Comparison of ENCODE assay signal across 11 cellular contexts in the genomic region with DNA sequence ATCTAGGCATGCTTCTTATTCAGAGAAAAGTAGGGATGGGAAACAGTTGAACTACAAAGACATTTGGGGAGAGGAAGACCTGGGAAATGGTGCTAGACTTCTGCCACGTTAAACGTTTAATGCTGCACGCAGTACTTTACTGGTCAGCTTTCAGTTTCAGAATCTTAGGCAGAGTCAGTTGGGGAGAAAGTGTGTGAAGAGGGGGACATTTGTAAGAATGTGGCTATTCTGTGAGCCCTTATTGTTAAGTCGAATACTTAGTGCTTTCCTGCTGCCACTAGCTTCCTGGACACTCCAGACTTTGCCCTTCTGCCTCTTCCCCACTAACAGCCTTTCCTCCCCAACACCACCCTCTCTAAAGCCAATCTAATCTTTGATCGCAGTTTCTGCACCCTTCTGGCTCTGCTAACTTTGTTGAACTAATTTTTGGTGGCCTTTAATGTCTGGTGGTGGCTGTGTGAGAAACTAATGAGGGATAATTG. TPM values are rescaled to one million over a fixed set of nuclear protein-coding genes. Genes with fewer than 3 reads are reported as not detected.
A peak's percentile ranks its signal among the peaks of the same experiment; 100 is the strongest.
DNase-seq lines count a peak whose midpoint lies in the region; ATAC-seq, FAIRE-seq and TF ChIP-seq lines count a peak whose summit lies in the region.
"Had no signal": no experiment of that assay in that cellular context is flagged by ENCODE, and none has a peak within 500 bp of the region (broad histone marks: within the 10 kb centered on the region; RNA-seq: fewer than 3 reads in every experiment).

No MANE protein-coding gene starts in this region.

- peak; percentile 61 for ATAC-seq in GM18520 (IDR thresholded peaks at IDR 0.05; ENCODE audit: unreplicated experiment)
- peak; percentile 69 for ATAC-seq in GM21723 (IDR thresholded peaks at IDR 0.05; ENCODE audit: unreplicated experiment)
- ATAC-seq: PC-3 had no signal

- peaks cover 55% of the 10 kb centered on the region for H3K4me1 Mint-ChIP-seq in brain
- peaks cover 7% of the 10 kb centered on the region for H3K4me1 Mint-ChIP-seq in activated naive CD8-positive, alpha-beta T cell treated with anti-CD3 and anti-CD28 coated beads for 36 hours

- no peaks in the 10 kb centered on the region for H3K36me3 Mint-ChIP-seq in brain
- H3K36me3 Mint-ChIP-seq in activated naive CD8-positive, alpha-beta T cell treated with anti-CD3 and anti-CD28 coated beads for 36 hours, result no peaks in the 10 kb centered on the region

- peak overlapping the region; percentile 38 for H3K27ac ChIP-seq in osteoblast (ENCODE audit: low read depth, low read length)

- H3K27me3 ChIP-seq in osteoblast (ENCODE audit: insufficient read depth, low read length), result no peaks in the 10 kb centered on the region

- H4K20me1 ChIP-seq in osteoblast (ENCODE audit: insufficient read depth, low read length), result no peaks in the 10 kb centered on the region

- peak overlapping the region in 4 of 5 experiments; percentile 7 to 89 (median 11) for H3K27ac Mint-ChIP-seq in brain
- H3K27ac Mint-ChIP-seq in activated naive CD8-positive, alpha-beta T cell treated with anti-CD3 and anti-CD28 coated beads for 36 hours, result no peak overlapping the region

- H3K79me2 ChIP-seq in osteoblast (ENCODE audit: insufficient read depth, low read length), result peaks cover 72% of the 10 kb centered on the region

- H2AFZ ChIP-seq in osteoblast (ENCODE audit: low read length), result peak overlapping the region; percentile 63

- peaks cover 41% of the 10 kb centered on the region for H3K4me1 ChIP-seq in osteoblast (ENCODE audit: insufficient read depth, low read length)

- H3K4me3 ChIP-seq in osteoblast (ENCODE audit: insufficient read depth, low read length), result peak overlapping the region; percentile 31

- H3K36me3 ChIP-seq in osteoblast (ENCODE audit: insufficient read depth, low read length), result no peaks in the 10 kb centered on the region

- DNase-seq in osteoblast (ENCODE audit: insufficient read length, low spot score, missing footprints) (no peak), COLO829 (ENCODE audit: low spot score) (no peak), globus pallidus (ENCODE audit: low spot score) (no peak), RCC 7860 (ENCODE audit: low spot score) (no peak)
- DNase-seq in activated naive CD8-positive, alpha-beta T cell treated with anti-CD3 and anti-CD28 coated beads for 36 hours, result no peak
- DNase-seq: GOT3, PC-3, retina had no signal

- H3K9me3 ChIP-seq in osteoblast (ENCODE audit: low read depth, low read length), result no peaks in the 10 kb centered on the region

- H3K27me3 Mint-ChIP-seq in brain, result peaks cover under 1% of the 10 kb centered on the region
- peaks cover under 1% of the 10 kb centered on the region for H3K27me3 Mint-ChIP-seq in activated naive CD8-positive, alpha-beta T cell treated with anti-CD3 and anti-CD28 coated beads for 36 hours

- H3K4me2 ChIP-seq in osteoblast (ENCODE audit: insufficient read depth, low read length), result peak overlapping the region; percentile 59

- peaks cover 0 to 4% (median 0%) of the 10 kb centered on the region in 5 experiments for H3K9me3 Mint-ChIP-seq in brain
- no peaks in the 10 kb centered on the region for H3K9me3 Mint-ChIP-seq in activated naive CD8-positive, alpha-beta T cell treated with anti-CD3 and anti-CD28 coated beads for 36 hours

- FAIRE-seq in RCC 7860 (lab: Jason Lieb, UNC), result no peak

- H3K4me3 Mint-ChIP-seq in brain, result peak overlapping the region in 2 of 5 experiments; percentile 20 to 42
- no peak overlapping the region for H3K4me3 Mint-ChIP-seq in activated naive CD8-positive, alpha-beta T cell treated with anti-CD3 and anti-CD28 coated beads for 36 hours

- TF ChIP-seq CTCF in brain (conservative IDR thresholded peaks at IDR 0.05) (no peak), osteoblast (IDR thresholded peaks at IDR 0.05; ENCODE audit: extremely low read depth, low read depth, low read length) (no peak)

RNA-seq across cellular contexts. Expression of a gene that starts 6.1 kb away (rescaled TPM):
- 119 TPM for polyA plus RNA-seq in brain (ENCODE audit: insufficient read depth, low read depth, low replicate concordance)
- total RNA-seq in osteoblast, result 24.2 and 27.9 TPM in 2 replicates
- total RNA-seq in activated naive CD8-positive, alpha-beta T cell treated with anti-CD3 and anti-CD28 coated beads for 36 hours, result 10 to 100 TPM; 16.0 to 17.0 TPM

RNA-seq across cellular contexts. Expression of a gene that starts 55.3 kb away (rescaled TPM):
- 3.7 TPM for polyA plus RNA-seq in brain (ENCODE audit: insufficient read depth, low read depth, low replicate concordance)
- 10.5 and 13.0 TPM in 2 replicates for total RNA-seq in osteoblast
- total RNA-seq in activated naive CD8-positive, alpha-beta T cell treated with anti-CD3 and anti-CD28 coated beads for 36 hours, result 1 to 10 TPM; 1.2 to 1.3 TPM
